In genomic region chr6:98054453-98054852, GRCh38 we compare ENCODE assay signal across 13 cellular contexts.
DNase-seq lines count a peak whose midpoint lies in the region; ATAC-seq and TF ChIP-seq lines count a peak whose summit lies in the region.
"Had no signal": no experiment of that assay in that cellular context is flagged by ENCODE, and none has a peak within 500 bp of the region (broad histone marks: within the 10 kb centered on the region; RNA-seq: fewer than 3 reads in every experiment).

No MANE protein-coding gene starts in this region.

- no peaks in the 10 kb centered on the region for H3K4me1 Mint-ChIP-seq in activated CD4-positive, alpha-beta T cell treated with anti-CD3 and anti-CD28 coated beads, Interleukin-2, amount 10 ng/mL, durations not matched to agents 24 days and 14 days
- H3K4me1 Mint-ChIP-seq: IgD-negative memory B cell had no signal

- H3K79me2 ChIP-seq in DOHH2 (ENCODE audit: control insufficient read depth, low read length): no peaks in the 10 kb centered on the region

- CTCF ChIA-PET in HEK293T (lab: Yijun Ruan, JAX): no interaction called here

- TF ChIP-seq CTCF in DOHH2 (IDR thresholded peaks at IDR 0.05; ENCODE audit: low read depth, low read length, poor library complexity, severe bottlenecking): peak; percentile 37
- peak; percentile 53 for TF ChIP-seq CTCF in epithelial cell of proximal tubule (conservative IDR thresholded peaks at IDR 0.05; ENCODE audit: low read depth, low read length)

- no peak for ATAC-seq in GM18511 (IDR thresholded peaks at IDR 0.05; ENCODE audit: unreplicated experiment)
- ATAC-seq: activated T-cell treated with anti-CD3 and anti-CD28 coated beads, Interleukin-2, amount 50 U/mL, for 72 hours; left lobe of liver had no signal

- DNase-seq in HEK293T (ENCODE audit: extremely low spot score) (no peak), NCI-H524 (lab: John Stamatoyannopoulos, UW) (peak; percentile 60 to 83), epithelial cell of proximal tubule (ENCODE audit: low read depth) (no peak)
- DNase-seq in activated CD4-positive, alpha-beta T cell treated with anti-CD3 and anti-CD28 coated beads, Interleukin-2, amount 10 ng/mL, durations not matched to agents 24 days and 14 days: no peak
- no peak for DNase-seq in activated effector memory CD4-positive, alpha-beta T cell treated with anti-CD3 and anti-CD28 coated beads, Interleukin-2, amount 50 U/mL, for 16 hours
- DNase-seq in stimulated activated CD4-positive, alpha-beta T cell treated with anti-CD3 and anti-CD28 coated beads, Interleukin-4, amount 100 ng/mL, for 1 hour: no peak
- DNase-seq: activated T-cell treated with anti-CD3 and anti-CD28 coated beads, Interleukin-2, amount 50 U/mL, for 72 hours; EL; tibial artery had no signal

- H3K9me2 ChIP-seq in DOHH2 (replicated peaks; ENCODE audit: control insufficient read depth, low read length): no peaks in the 10 kb centered on the region

- H3K27ac Mint-ChIP-seq in activated CD4-positive, alpha-beta T cell treated with anti-CD3 and anti-CD28 coated beads, Interleukin-2, amount 10 ng/mL, durations not matched to agents 24 days and 14 days: no peak overlapping the region
- H3K27ac Mint-ChIP-seq: activated T-cell treated with anti-CD3 and anti-CD28 coated beads, Interleukin-2, amount 50 U/mL, for 72 hours; IgD-negative memory B cell had no signal

- H3K4me3 ChIP-seq in DOHH2 (ENCODE audit: low read length): no peak overlapping the region
- H3K4me3 ChIP-seq in epithelial cell of proximal tubule (ENCODE audit: low read depth, low read length): no peak overlapping the region
- H3K4me3 ChIP-seq: tibial artery had no signal

- no peaks in the 10 kb centered on the region for H3K9me3 Mint-ChIP-seq in activated CD4-positive, alpha-beta T cell treated with anti-CD3 and anti-CD28 coated beads, Interleukin-2, amount 10 ng/mL, durations not matched to agents 24 days and 14 days
- H3K9me3 Mint-ChIP-seq: activated T-cell treated with anti-CD3 and anti-CD28 coated beads, Interleukin-2, amount 50 U/mL, for 72 hours; IgD-negative memory B cell had no signal

- H3K27ac ChIP-seq in DOHH2 (ENCODE audit: low read depth, low read length): no peak overlapping the region
- H3K27ac ChIP-seq: tibial artery had no signal

- H3K36me3 ChIP-seq in DOHH2 (ENCODE audit: control insufficient read depth, low read length): no peaks in the 10 kb centered on the region
- H3K36me3 ChIP-seq: tibial artery had no signal

- no peaks in the 10 kb centered on the region for H3K36me3 Mint-ChIP-seq in activated CD4-positive, alpha-beta T cell treated with anti-CD3 and anti-CD28 coated beads, Interleukin-2, amount 10 ng/mL, durations not matched to agents 24 days and 14 days (ENCODE audit: low read depth)
- H3K36me3 Mint-ChIP-seq: IgD-negative memory B cell had no signal

- no peaks in the 10 kb centered on the region for H3K9me3 ChIP-seq in DOHH2 (ENCODE audit: control insufficient read depth, insufficient read depth, low read length)
- H3K9me3 ChIP-seq: tibial artery had no signal

- H3F3A ChIP-seq in DOHH2 (ENCODE audit: control insufficient read depth, insufficient read depth): no peaks in the 10 kb centered on the region

- intact Hi-C loops in activated CD4-positive, alpha-beta T cell treated with anti-CD3 and anti-CD28 coated beads, Interleukin-2, amount 10 ng/mL, durations not matched to agents 24 days and 14 days (cut with micrococcal nuclease): no loop called here

- no peak overlapping the region for H3K4me3 Mint-ChIP-seq in activated CD4-positive, alpha-beta T cell treated with anti-CD3 and anti-CD28 coated beads, Interleukin-2, amount 10 ng/mL, durations not matched to agents 24 days and 14 days
- H3K4me3 Mint-ChIP-seq: activated T-cell treated with anti-CD3 and anti-CD28 coated beads, Interleukin-2, amount 50 U/mL, for 72 hours; IgD-negative memory B cell had no signal

- H4K20me1 ChIP-seq in DOHH2 (ENCODE audit: control insufficient read depth, insufficient read depth, low read depth, low read length): no peaks in the 10 kb centered on the region

- no peak overlapping the region for H3K4me2 ChIP-seq in DOHH2 (ENCODE audit: low read length)

- H3K27me3 Mint-ChIP-seq in activated CD4-positive, alpha-beta T cell treated with anti-CD3 and anti-CD28 coated beads, Interleukin-2, amount 10 ng/mL, durations not matched to agents 24 days and 14 days: no peaks in the 10 kb centered on the region

- POLR2A ChIA-PET in HEK293T (lab: Yijun Ruan, JAX): no interaction called here

- no peaks in the 10 kb centered on the region for H3K27me3 ChIP-seq in DOHH2 (ENCODE audit: control insufficient read depth, low read length)
- H3K27me3 ChIP-seq: tibial artery had no signal

- no peaks in the 10 kb centered on the region for H3K4me1 ChIP-seq in DOHH2 (ENCODE audit: control insufficient read depth, low read length)
- H3K4me1 ChIP-seq: tibial artery had no signal

TF ChIP-seq in HEK293T, 16 proteins besides CTCF, POLR2A, EP300 and RAD21:
- TF ChIP-seq ZNF384 (IDR thresholded peaks at IDR 0.05) (peak; percentile 74), LEF1 (IDR thresholded peaks at IDR 0.05; ENCODE audit: borderline replicate concordance) (no peak), ELF4 (IDR thresholded peaks at IDR 0.05) (no peak), PKNOX1 (IDR thresholded peaks at IDR 0.05) (no peak)

Comparison
In these comparisons a context has a peak if more than half of its experiments do, and no peak if none do; other contexts are left out.
1. DNase-seq: peak in NCI-H524 (2 of 2); none in HEK293T (single experiment), epithelial cell of proximal tubule (single experiment), activated CD4-positive, alpha-beta T cell treated with anti-CD3 and anti-CD28 coated beads, Interleukin-2, amount 10 ng/mL, durations not matched to agents 24 days and 14 days (single experiment), activated effector memory CD4-positive, alpha-beta T cell treated with anti-CD3 and anti-CD28 coated beads, Interleukin-2, amount 50 U/mL, for 16 hours (single experiment) and stimulated activated CD4-positive, alpha-beta T cell treated with anti-CD3 and anti-CD28 coated beads, Interleukin-4, amount 100 ng/mL, for 1 hour (single experiment).